ENCODE assay signal across 20 cellular contexts in the genomic region with DNA sequence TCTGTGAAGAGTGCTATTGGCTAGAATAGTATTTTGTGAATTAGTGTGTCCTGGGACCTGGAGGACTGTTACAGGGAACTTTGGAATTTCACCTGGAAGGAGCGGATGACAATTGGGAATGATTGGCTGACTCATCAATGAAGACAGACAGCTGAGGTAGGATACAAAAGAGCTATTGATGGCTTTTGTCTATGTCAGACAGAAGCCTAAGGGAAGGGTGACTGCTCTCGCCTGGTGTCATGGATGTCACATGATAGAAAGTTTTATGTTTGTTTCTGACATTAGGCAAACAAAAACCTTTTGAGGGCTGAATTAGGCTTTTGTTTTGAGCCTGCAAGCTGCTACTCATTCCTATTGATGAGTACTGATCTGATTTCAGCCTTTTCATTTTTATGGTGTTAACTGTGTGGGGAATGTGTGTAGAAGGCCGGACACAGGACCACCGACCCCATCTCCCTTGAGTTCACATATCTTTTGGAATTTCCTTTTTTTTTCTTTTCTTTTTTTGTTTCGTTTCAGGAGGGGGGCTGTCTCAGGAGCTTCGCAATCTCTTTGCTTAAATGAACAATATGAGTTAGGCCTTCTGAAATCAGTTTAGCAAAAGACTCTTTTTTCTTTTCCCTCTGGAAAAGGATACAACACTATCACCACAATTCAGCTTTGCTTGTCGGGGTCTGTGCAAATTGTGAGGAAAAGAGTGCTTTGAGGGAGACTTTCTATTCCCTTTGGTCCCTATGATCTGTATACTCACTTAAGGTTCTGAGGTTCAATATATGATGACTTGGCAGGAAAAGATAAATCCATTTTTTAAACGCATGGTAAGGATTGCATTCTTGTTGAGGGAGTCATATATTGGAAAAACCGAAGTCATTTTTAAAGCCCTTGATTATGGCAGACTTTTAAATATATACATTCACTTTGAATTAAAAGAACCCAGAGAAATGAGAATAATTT.
DNase-seq lines count a peak whose midpoint lies in the region; ATAC-seq and TF ChIP-seq lines count a peak whose summit lies in the region.
"Had no signal": no experiment of that assay in that cellular context is flagged by ENCODE, and none has a peak within 500 bp of the region (broad histone marks: within the 10 kb centered on the region; RNA-seq: fewer than 3 reads in every experiment).

No MANE protein-coding gene starts in this region.

- H3K4me3 ChIP-seq in dorsolateral prefrontal cortex, result peak overlapping the region in 15 of 59 donors; percentile 0 to 48 (median 20)
- H3K4me3 ChIP-seq: cardiac muscle cell, psoas muscle, upper lobe of right lung had no signal

- no peaks in the 10 kb centered on the region for H3K27me3 ChIP-seq in dorsolateral prefrontal cortex
- H3K27me3 ChIP-seq: cardiac muscle cell, upper lobe of right lung had no signal

- DNase-seq in DMS53 (lab: John Stamatoyannopoulos, UW) (peak; percentile 12), DMS53 treated with DMSO at 0.1 percent for 48 hours (lab: John Stamatoyannopoulos, UW; ENCODE audit: unreplicated experiment) (no peak), dorsolateral prefrontal cortex (peak in 2 of 10 donors; percentile 41 to 45), islet precursor cell (peak; percentile 89), substantia nigra (lab: John Stamatoyannopoulos, UW) (peak in 24 of 49 donors; percentile 0 to 45 (median 8)), GOT3 (lab: John Stamatoyannopoulos, UW) (no peak), NCI-H1436 (lab: John Stamatoyannopoulos, UW) (no peak)
- DNase-seq: effector CD4-positive, alpha-beta T cell; left ventricle myocardium superior; naive thymus-derived CD4-positive, alpha-beta T cell; NCI-H1694 treated with DMSO at 0.1 percent for 48 hours; NCI-H510A; psoas muscle; SHP77 treated with DMSO at 0.1 percent for 48 hours; upper lobe of right lung had no signal

- H3K27ac ChIP-seq in dorsolateral prefrontal cortex, result peak overlapping the region in 55 of 59 donors; percentile 51 to 94 (median 80)
- H3K27ac ChIP-seq in substantia nigra (ENCODE audit: low read depth, low read length, poor library complexity, severe bottlenecking), result peak overlapping the region; percentile 76
- H3K27ac ChIP-seq: 22Rv1, cardiac muscle cell, psoas muscle, upper lobe of right lung had no signal

- no peak for ATAC-seq in HG02798 (IDR thresholded peaks at IDR 0.05; ENCODE audit: poor library complexity, unreplicated experiment)
- ATAC-seq: activated CD4-positive, CD25-positive, alpha-beta regulatory T cell treated with anti-CD3 and anti-CD28 coated beads, Interleukin-2, amount 50 U/mL, for 24 hours; left ventricle myocardium superior; naive thymus-derived CD4-positive, alpha-beta T cell; psoas muscle; stimulated activated memory B cell treated with anti-CD40 and anti-IgM and Interleukin-4, amounts not matched to agents 10 μg/mL and 1 μg/mL and 100 μg/mL, for 72 hours; upper lobe of right lung had no signal

- intact Hi-C loops in dorsolateral prefrontal cortex (cut with DNase I), result loop anchor here (2.0 to 10.0 kb wide), 4 partner anchors 71 to 209 kb away; partner anchors contain the start of gene FIGN (in 2 of the 2)

- TF ChIP-seq CTCF in dorsolateral prefrontal cortex (IDR thresholded peaks at IDR 0.05 in 54 of 56, conservative IDR thresholded peaks at IDR 0.05 in 2 of 56; ENCODE audit: low read depth in 1 of 56, partially characterized antibody in 56 of 56), result no peak

Comparison
In these comparisons a context has a peak if more than half of its experiments do, and no peak if none do; other contexts are left out.
1. DNase-seq: peak in DMS53 (single experiment) and islet precursor cell (single experiment); none in DMS53 treated with DMSO at 0.1 percent for 48 hours (single experiment), GOT3 (single experiment) and NCI-H1436 (single experiment).